In genomic region chr5:157481666-157482065, GRCh38 we compare ENCODE assay signal across 15 cellular contexts. TPM values are rescaled to one million over a fixed set of nuclear protein-coding genes. Genes with fewer than 3 reads are reported as not detected.
DNase-seq lines count a peak whose midpoint lies in the region; ATAC-seq lines count a peak whose summit lies in the region.
"Had no signal": no experiment of that assay in that cellular context is flagged by ENCODE, and none has a peak within 500 bp of the region (broad histone marks: within the 10 kb centered on the region; RNA-seq: fewer than 3 reads in every experiment).

No MANE protein-coding gene starts in this region.

- no peak for DNase-seq in activated T-cell treated with anti-CD3 and anti-CD28 coated beads, Interleukin-2, amount 50 U/mL, for 72 hours
- no peak for DNase-seq in activated T-cell treated with anti-CD3 and anti-CD28 coated beads, Interleukin-2, amount 50 U/mL, for 48 hours
- DNase-seq in activated T-cell treated with anti-CD3 and anti-CD28 coated beads for 4 hours (no peak), SIG-M5 (lab: John Stamatoyannopoulos, UW) (no peak)
- DNase-seq: C1 segment of cervical spinal cord, DMS79 treated with DMSO at 0.1 percent for 48 hours, NCI-H1417 treated with DMSO at 0.1 percent for 48 hours, NCI-H1930, NCI-H345, NCI-H524 treated with DMSO at 0.1 percent for 48 hours, PC-9 had no signal

- H3K9me3 Mint-ChIP-seq in activated T-cell treated with anti-CD3 and anti-CD28 coated beads, Interleukin-2, amount 50 U/mL, for 72 hours = no peaks in the 10 kb centered on the region
- peaks cover 0 to 2% (median 0%) of the 10 kb centered on the region in 3 donors for H3K9me3 Mint-ChIP-seq in IgD-negative memory B cell
- H3K9me3 Mint-ChIP-seq in activated T-helper 17 cell treated with anti-CD3 and anti-CD28 coated beads, Interleukin-2, amount 50 U/mL, for 72 hours = no peaks in the 10 kb centered on the region
- peaks cover 2% of the 10 kb centered on the region for H3K9me3 Mint-ChIP-seq in stimulated activated memory B cell treated with anti-CD40 and anti-IgM and Interleukin-4, amounts not matched to agents 10 μg/mL and 1 μg/mL and 100 μg/mL, for 72 hours

- ATAC-seq in activated T-cell treated with anti-CD3 and anti-CD28 coated beads, Interleukin-2, amount 50 U/mL, for 72 hours (replicated peaks in 1 of 2) = no peak
- ATAC-seq in activated T-helper 17 cell treated with anti-CD3 and anti-CD28 coated beads, Interleukin-2, amount 50 U/mL, for 72 hours (replicated peaks) = no peak
- ATAC-seq in stimulated activated memory B cell treated with anti-CD40 and anti-IgM and Interleukin-4, amounts not matched to agents 10 μg/mL and 1 μg/mL and 100 μg/mL, for 72 hours = no peak
- ATAC-seq in HG03378 (IDR thresholded peaks at IDR 0.05; ENCODE audit: unreplicated experiment) = no peak

- no peak overlapping the region for H3K4me3 Mint-ChIP-seq in activated T-cell treated with anti-CD3 and anti-CD28 coated beads, Interleukin-2, amount 50 U/mL, for 72 hours
- peak overlapping the region in 3 of 4 donors; percentile 62 to 92 (median 86) for H3K4me3 Mint-ChIP-seq in IgD-negative memory B cell
- H3K4me3 Mint-ChIP-seq in activated T-helper 17 cell treated with anti-CD3 and anti-CD28 coated beads, Interleukin-2, amount 50 U/mL, for 72 hours = no peak overlapping the region
- H3K4me3 Mint-ChIP-seq in stimulated activated memory B cell treated with anti-CD40 and anti-IgM and Interleukin-4, amounts not matched to agents 10 μg/mL and 1 μg/mL and 100 μg/mL, for 72 hours = no peak overlapping the region

- H3K4me1 Mint-ChIP-seq in activated T-cell treated with anti-CD3 and anti-CD28 coated beads, Interleukin-2, amount 50 U/mL, for 72 hours (ENCODE audit: low read depth) = peaks cover 18% of the 10 kb centered on the region
- peaks cover 64 to 81% (median 67%) of the 10 kb centered on the region in 3 donors for H3K4me1 Mint-ChIP-seq in IgD-negative memory B cell
- H3K4me1 Mint-ChIP-seq in activated T-helper 17 cell treated with anti-CD3 and anti-CD28 coated beads, Interleukin-2, amount 50 U/mL, for 72 hours = peaks cover 19% of the 10 kb centered on the region
- H3K4me1 Mint-ChIP-seq in stimulated activated memory B cell treated with anti-CD40 and anti-IgM and Interleukin-4, amounts not matched to agents 10 μg/mL and 1 μg/mL and 100 μg/mL, for 72 hours = peaks cover 85% of the 10 kb centered on the region

- H3K27me3 Mint-ChIP-seq in activated T-cell treated with anti-CD3 and anti-CD28 coated beads, Interleukin-2, amount 50 U/mL, for 72 hours (ENCODE audit: low read depth) = no peaks in the 10 kb centered on the region
- H3K27me3 Mint-ChIP-seq in IgD-negative memory B cell = no peaks in the 10 kb centered on the region
- no peaks in the 10 kb centered on the region for H3K27me3 Mint-ChIP-seq in activated T-helper 17 cell treated with anti-CD3 and anti-CD28 coated beads, Interleukin-2, amount 50 U/mL, for 72 hours
- H3K27me3 Mint-ChIP-seq in stimulated activated memory B cell treated with anti-CD40 and anti-IgM and Interleukin-4, amounts not matched to agents 10 μg/mL and 1 μg/mL and 100 μg/mL, for 72 hours = no peaks in the 10 kb centered on the region

- H3K27ac Mint-ChIP-seq in activated T-cell treated with anti-CD3 and anti-CD28 coated beads, Interleukin-2, amount 50 U/mL, for 72 hours = peak overlapping the region; percentile 40
- peak overlapping the region; percentile 78 to 99 (median 95) for H3K27ac Mint-ChIP-seq in IgD-negative memory B cell
- peak overlapping the region; percentile 61 for H3K27ac Mint-ChIP-seq in activated T-helper 17 cell treated with anti-CD3 and anti-CD28 coated beads, Interleukin-2, amount 50 U/mL, for 72 hours
- H3K27ac Mint-ChIP-seq in stimulated activated memory B cell treated with anti-CD40 and anti-IgM and Interleukin-4, amounts not matched to agents 10 μg/mL and 1 μg/mL and 100 μg/mL, for 72 hours = peak overlapping the region; percentile 81

- H3K36me3 Mint-ChIP-seq in activated T-cell treated with anti-CD3 and anti-CD28 coated beads, Interleukin-2, amount 50 U/mL, for 72 hours (ENCODE audit: insufficient read depth in 2 of 2) = peaks cover 16 to 18% of the 10 kb centered on the region in 2 donors
- peaks cover 26% of the 10 kb centered on the region for H3K36me3 Mint-ChIP-seq in IgD-negative memory B cell
- H3K36me3 Mint-ChIP-seq in activated T-helper 17 cell treated with anti-CD3 and anti-CD28 coated beads, Interleukin-2, amount 50 U/mL, for 72 hours (ENCODE audit: low read depth) = peaks cover 100% of the 10 kb centered on the region
- H3K36me3 Mint-ChIP-seq in stimulated activated memory B cell treated with anti-CD40 and anti-IgM and Interleukin-4, amounts not matched to agents 10 μg/mL and 1 μg/mL and 100 μg/mL, for 72 hours = peaks cover 75% of the 10 kb centered on the region

RNA-seq across cellular contexts. Expression of gene NIPAL4, which starts 21.7 kb away (rescaled TPM):
- total RNA-seq in activated T-cell treated with anti-CD3 and anti-CD28 coated beads, Interleukin-2, amount 50 U/mL, for 72 hours = 1 to 10 TPM; 3.1 to 5.9 TPM
- 2.2 TPM for polyA plus RNA-seq in IgD-negative memory B cell
- total RNA-seq in activated T-helper 17 cell treated with anti-CD3 and anti-CD28 coated beads, Interleukin-2, amount 50 U/mL, for 72 hours = under 1 TPM; 0.65 to 0.90 TPM

Comparison
In these comparisons a context has a peak if more than half of its experiments do, and no peak if none do; other contexts are left out.
1. H3K27ac Mint-ChIP-seq: peak in every context shown above with its lines; median percentile 95 in IgD-negative memory B cell; 81 in stimulated activated memory B cell treated with anti-CD40 and anti-IgM and Interleukin-4, amounts not matched to agents 10 μg/mL and 1 μg/mL and 100 μg/mL, for 72 hours; 61 in activated T-helper 17 cell treated with anti-CD3 and anti-CD28 coated beads, Interleukin-2, amount 50 U/mL, for 72 hours; 40 in activated T-cell treated with anti-CD3 and anti-CD28 coated beads, Interleukin-2, amount 50 U/mL, for 72 hours.
2. H3K4me3 Mint-ChIP-seq: peak in IgD-negative memory B cell (3 of 4); none in activated T-cell treated with anti-CD3 and anti-CD28 coated beads, Interleukin-2, amount 50 U/mL, for 72 hours (0 of 2), activated T-helper 17 cell treated with anti-CD3 and anti-CD28 coated beads, Interleukin-2, amount 50 U/mL, for 72 hours (single experiment) and stimulated activated memory B cell treated with anti-CD40 and anti-IgM and Interleukin-4, amounts not matched to agents 10 μg/mL and 1 μg/mL and 100 μg/mL, for 72 hours (single experiment).